ENCODE assay signal across 8 cellular contexts in the genomic region with DNA sequence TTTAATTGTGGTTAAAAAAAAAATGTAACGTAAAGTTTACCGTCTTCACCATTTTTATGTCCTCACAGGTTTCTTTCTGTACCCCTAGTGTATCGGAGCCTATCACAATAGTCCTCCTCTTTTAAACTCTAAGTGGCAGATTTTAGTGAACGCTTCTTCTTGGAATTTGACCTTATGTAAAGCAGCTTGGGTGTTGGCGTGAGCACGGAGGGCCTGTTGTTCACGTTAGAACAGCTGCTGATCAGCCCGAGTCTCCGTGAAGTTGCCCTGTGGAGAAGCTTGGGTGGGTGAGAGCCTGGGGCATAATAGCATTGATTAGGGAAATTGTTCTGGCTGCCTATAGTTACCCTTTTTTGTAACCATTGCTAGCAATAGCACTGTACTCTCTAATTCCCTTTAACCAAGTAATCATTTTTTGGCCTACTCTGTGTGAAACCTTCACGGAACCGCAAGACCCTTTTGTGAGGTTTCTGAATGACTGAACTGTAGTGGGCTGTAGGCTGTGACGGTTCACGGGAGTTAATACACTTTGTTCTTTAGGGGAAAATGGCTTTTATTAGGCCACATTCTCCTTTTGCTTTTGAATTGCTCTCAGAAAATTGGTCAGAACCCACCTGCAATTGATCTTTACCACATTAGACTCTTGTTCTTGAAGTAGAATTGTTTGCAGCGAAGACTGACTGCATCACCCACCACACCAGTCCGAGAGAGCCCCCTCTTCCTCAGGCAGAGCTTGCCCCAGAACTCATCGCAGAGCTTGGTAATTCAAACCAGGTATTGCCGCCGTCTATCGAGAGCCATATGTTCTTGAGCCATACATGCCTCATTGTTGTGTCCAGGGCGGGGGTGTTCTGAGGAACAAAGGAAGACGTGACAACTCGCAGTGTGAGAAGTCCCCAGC.
DNase-seq lines count a peak whose midpoint lies in the region; ATAC-seq lines count a peak whose summit lies in the region.
"Had no signal": no experiment of that assay in that cellular context is flagged by ENCODE, and none has a peak within 500 bp of the region (broad histone marks: within the 10 kb centered on the region; RNA-seq: fewer than 3 reads in every experiment).

No MANE protein-coding gene starts in this region.

- peaks cover 52% of the 10 kb centered on the region for H3K4me1 Mint-ChIP-seq in activated T-helper 1 cell treated with anti-CD3 and anti-CD28 coated beads, Interleukin-12 subunit alpha, Interleukin-12 subunit beta, Interleukin-2, Interleukin-4 antibody, amounts not matched to agents 30 ng/mL and 10 ng/mL and 1 ng/mL, durations not matched to agents 14 hours and 24 hours and 36 hours (ENCODE audit: low read depth)

- H3K9me3 Mint-ChIP-seq in activated T-helper 1 cell treated with anti-CD3 and anti-CD28 coated beads, Interleukin-12 subunit alpha, Interleukin-12 subunit beta, Interleukin-2, Interleukin-4 antibody, amounts not matched to agents 30 ng/mL and 10 ng/mL and 1 ng/mL, durations not matched to agents 14 hours and 24 hours and 36 hours = no peaks in the 10 kb centered on the region

- in situ Hi-C loops in G401 (cut with HindIII; ENCODE audit: low sequenced_read_pairs) = no loop called here

- peaks cover 7% of the 10 kb centered on the region for H3K27me3 Mint-ChIP-seq in activated T-helper 1 cell treated with anti-CD3 and anti-CD28 coated beads, Interleukin-12 subunit alpha, Interleukin-12 subunit beta, Interleukin-2, Interleukin-4 antibody, amounts not matched to agents 30 ng/mL and 10 ng/mL and 1 ng/mL, durations not matched to agents 14 hours and 24 hours and 36 hours (ENCODE audit: insufficient read depth)

- intact Hi-C loops in activated T-helper 1 cell treated with anti-CD3 and anti-CD28 coated beads, Interleukin-12 subunit alpha, Interleukin-12 subunit beta, Interleukin-2, Interleukin-4 antibody, amounts not matched to agents 30 ng/mL and 10 ng/mL and 1 ng/mL, durations not matched to agents 14 hours and 24 hours and 36 hours (cut with micrococcal nuclease) = loop anchor here (1.0 to 5.0 kb wide), 7 partner anchors 9 to 457 kb away; partner anchors contain the start of genes ANKH and OTULIN

- H3K4me3 Mint-ChIP-seq in activated T-helper 1 cell treated with anti-CD3 and anti-CD28 coated beads, Interleukin-12 subunit alpha, Interleukin-12 subunit beta, Interleukin-2, Interleukin-4 antibody, amounts not matched to agents 30 ng/mL and 10 ng/mL and 1 ng/mL, durations not matched to agents 14 hours and 24 hours and 36 hours = peak overlapping the region; percentile 43

- no peak for DNase-seq in activated T-helper 1 cell treated with anti-CD3 and anti-CD28 coated beads, Interleukin-12 subunit alpha, Interleukin-12 subunit beta, Interleukin-2, Interleukin-4 antibody, amounts not matched to agents 30 ng/mL and 10 ng/mL and 1 ng/mL, durations not matched to agents 14 hours and 24 hours and 36 hours (ENCODE audit: low spot score)
- DNase-seq in stimulated activated CD4-positive, alpha-beta T cell treated with anti-CD3 and anti-CD28 coated beads, Interleukin-4, amount 100 ng/mL, for 24 hours = peak; percentile 39
- DNase-seq in T-helper 9 cell (no peak), NCI-H345 treated with DMSO at 0.1 percent for 48 hours (lab: John Stamatoyannopoulos, UW; ENCODE audit: unreplicated experiment) (no peak), G401 (ENCODE audit: low spot score) (no peak)

- H3K27ac Mint-ChIP-seq in activated T-helper 1 cell treated with anti-CD3 and anti-CD28 coated beads, Interleukin-12 subunit alpha, Interleukin-12 subunit beta, Interleukin-2, Interleukin-4 antibody, amounts not matched to agents 30 ng/mL and 10 ng/mL and 1 ng/mL, durations not matched to agents 14 hours and 24 hours and 36 hours = peak overlapping the region; percentile 90

- ATAC-seq in GM19043 (IDR thresholded peaks at IDR 0.05; ENCODE audit: low read depth, unreplicated experiment) = peak; percentile 69
- peak; percentile 55 for ATAC-seq in HG02884 (IDR thresholded peaks at IDR 0.05; ENCODE audit: unreplicated experiment)
- ATAC-seq: HCT116 had no signal

- peaks cover 5% of the 10 kb centered on the region for H3K36me3 Mint-ChIP-seq in activated T-helper 1 cell treated with anti-CD3 and anti-CD28 coated beads, Interleukin-12 subunit alpha, Interleukin-12 subunit beta, Interleukin-2, Interleukin-4 antibody, amounts not matched to agents 30 ng/mL and 10 ng/mL and 1 ng/mL, durations not matched to agents 14 hours and 24 hours and 36 hours (ENCODE audit: low read depth)
